In the genomic region with DNA sequence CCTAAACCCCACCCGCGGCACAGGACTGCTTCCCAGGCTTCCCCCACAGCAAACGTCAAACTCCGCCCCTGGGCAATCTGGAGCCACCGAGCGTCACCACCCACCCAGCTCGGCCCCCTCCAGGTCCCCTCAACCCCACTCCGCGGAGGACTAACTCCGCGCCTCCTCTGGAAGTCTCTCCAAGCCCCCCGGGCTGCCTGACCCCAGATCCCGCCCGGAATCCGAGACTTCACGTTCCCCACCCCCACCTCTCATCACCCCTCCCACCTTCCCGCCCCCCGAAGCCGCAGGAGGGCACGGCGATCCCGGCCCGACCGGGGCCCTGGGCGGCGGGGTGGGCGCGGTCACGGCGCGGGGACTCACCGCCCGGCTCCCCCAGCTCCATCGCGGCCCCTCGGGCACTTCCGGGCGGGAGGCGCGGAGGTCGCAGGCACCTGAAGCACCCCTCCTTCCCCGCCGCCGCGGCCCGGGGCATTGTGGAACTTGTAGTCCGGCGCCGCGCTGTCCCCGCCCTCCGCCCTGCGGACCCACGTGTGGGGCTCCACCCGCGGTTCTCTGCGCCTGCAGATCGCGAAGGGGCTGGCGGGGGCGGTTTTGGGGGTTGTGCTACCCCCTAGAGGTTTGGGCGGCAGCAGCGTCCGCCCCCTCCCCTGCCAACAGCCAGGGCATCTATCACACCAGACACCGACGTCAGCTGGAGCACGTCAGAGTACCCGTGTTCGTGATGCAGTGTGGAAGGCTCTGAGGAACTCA, we compare ENCODE assay signal across 8 cellular contexts. TPM values are rescaled to one million over a fixed set of nuclear protein-coding genes. Genes with fewer than 3 reads are reported as not detected.
DNase-seq lines count a peak whose midpoint lies in the region; ATAC-seq and TF ChIP-seq lines count a peak whose summit lies in the region.

A gene with protein sequence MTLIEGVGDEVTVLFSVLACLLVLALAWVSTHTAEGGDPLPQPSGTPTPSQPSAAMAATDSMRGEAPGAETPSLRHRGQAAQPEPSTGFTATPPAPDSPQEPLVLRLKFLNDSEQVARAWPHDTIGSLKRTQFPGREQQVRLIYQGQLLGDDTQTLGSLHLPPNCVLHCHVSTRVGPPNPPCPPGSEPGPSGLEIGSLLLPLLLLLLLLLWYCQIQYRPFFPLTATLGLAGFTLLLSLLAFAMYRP (minus strand): TSS at position 423 of the 753 bp plus-strand sequence. CDS start 930 bp downstream, outside the sequence.

- H3K4me3 Mint-ChIP-seq in CD4-positive, CD25-positive, alpha-beta regulatory T cell = peak within 1 kb of the TSS; percentile 87 to 92 (median 90)
- peak within 1 kb of the TSS; percentile 94 to 95 for H3K4me3 Mint-ChIP-seq in activated T-cell treated with anti-CD3 and anti-CD28 coated beads, Interleukin-2, amount 50 U/mL, for 72 hours

- peaks cover 17% of the 10 kb centered on the region for H3K27me3 Mint-ChIP-seq in CD4-positive, CD25-positive, alpha-beta regulatory T cell
- peaks cover 15% of the 10 kb centered on the region for H3K27me3 Mint-ChIP-seq in activated T-cell treated with anti-CD3 and anti-CD28 coated beads, Interleukin-2, amount 50 U/mL, for 72 hours (ENCODE audit: low read depth)

- peaks cover 0 to 3% (median 0%) of the 10 kb centered on the region in 7 donors for H3K9me3 Mint-ChIP-seq in CD4-positive, CD25-positive, alpha-beta regulatory T cell
- no peaks in the 10 kb centered on the region for H3K9me3 Mint-ChIP-seq in activated T-cell treated with anti-CD3 and anti-CD28 coated beads, Interleukin-2, amount 50 U/mL, for 72 hours

- H3K27me3 ChIP-seq in CD4-positive, CD25-positive, alpha-beta regulatory T cell (ENCODE audit: control insufficient read depth, insufficient read depth, low read length) = peaks cover 10% of the 10 kb centered on the region
- no peaks in the 10 kb centered on the region for H3K27me3 ChIP-seq in neuron (ENCODE audit: insufficient read depth, low read length)

- H3K36me3 Mint-ChIP-seq in CD4-positive, CD25-positive, alpha-beta regulatory T cell = no peaks in the 10 kb centered on the region
- H3K36me3 Mint-ChIP-seq in activated T-cell treated with anti-CD3 and anti-CD28 coated beads, Interleukin-2, amount 50 U/mL, for 72 hours (ENCODE audit: insufficient read depth in 2 of 2) = peaks cover 0 to 3% of the 10 kb centered on the region in 2 donors

- H3K4me1 Mint-ChIP-seq in CD4-positive, CD25-positive, alpha-beta regulatory T cell = peaks cover 4 to 59% (median 19%) of the 10 kb centered on the region in 4 donors
- peaks cover 43% of the 10 kb centered on the region for H3K4me1 Mint-ChIP-seq in activated T-cell treated with anti-CD3 and anti-CD28 coated beads, Interleukin-2, amount 50 U/mL, for 72 hours (ENCODE audit: low read depth)

- DNase-seq in CD4-positive, CD25-positive, alpha-beta regulatory T cell = peak; percentile 86 to 89 (median 89)
- peak; percentile 88 to 89 for DNase-seq in activated T-cell treated with anti-CD3 and anti-CD28 coated beads, Interleukin-2, amount 50 U/mL, for 72 hours
- no peak for DNase-seq in fibroblast of pulmonary artery (ENCODE audit: low read depth)

- no peak for TF ChIP-seq CTCF in fibroblast of pulmonary artery (IDR thresholded peaks at IDR 0.05; ENCODE audit: low read length, missing control alignments)
- no peak for TF ChIP-seq CTCF in subcutaneous adipose tissue (IDR thresholded peaks at IDR 0.05; ENCODE audit: low read depth)

- H3K27ac ChIP-seq in CD4-positive, CD25-positive, alpha-beta regulatory T cell (ENCODE audit: insufficient read depth, low read length, poor library complexity, severe bottlenecking) = peak within 1 kb of the TSS; percentile 91

- ATAC-seq in CD4-positive, CD25-positive, alpha-beta regulatory T cell (ENCODE audit: low read depth in 2 of 2) = peak; percentile 67
- ATAC-seq in GM19372 (IDR thresholded peaks at IDR 0.05; ENCODE audit: low read depth, unreplicated experiment) (peak; percentile 40), HG03521 (IDR thresholded peaks at IDR 0.05; ENCODE audit: unreplicated experiment) (peak; percentile 52)
- ATAC-seq in activated T-cell treated with anti-CD3 and anti-CD28 coated beads, Interleukin-2, amount 50 U/mL, for 72 hours (replicated peaks in 1 of 2) = peak; percentile 64 to 70

- peak within 1 kb of the TSS; percentile 93 for H2AFZ ChIP-seq in neuron (ENCODE audit: low read depth, low read length)

- H3K4me3 ChIP-seq in CD4-positive, CD25-positive, alpha-beta regulatory T cell (ENCODE audit: low read depth, low read length) = peak within 1 kb of the TSS; percentile 79
- H3K4me3 ChIP-seq in fibroblast of pulmonary artery (replicated peaks; ENCODE audit: low read depth, low read length) (peak within 1 kb of the TSS; percentile 74), neuron (ENCODE audit: low read length) (peak within 1 kb of the TSS; percentile 75)

- no peaks in the 10 kb centered on the region for H3K9me3 ChIP-seq in CD4-positive, CD25-positive, alpha-beta regulatory T cell (ENCODE audit: control insufficient read depth in 2 of 2, low read length in 2 of 2)
- no peaks in the 10 kb centered on the region for H3K9me3 ChIP-seq in neuron (ENCODE audit: low read length)

- H3K27ac Mint-ChIP-seq in CD4-positive, CD25-positive, alpha-beta regulatory T cell = peak within 1 kb of the TSS; percentile 93 to 95 (median 94)
- H3K27ac Mint-ChIP-seq in activated T-cell treated with anti-CD3 and anti-CD28 coated beads, Interleukin-2, amount 50 U/mL, for 72 hours = peak within 1 kb of the TSS; percentile 84

- no peaks in the 10 kb centered on the region for H3K36me3 ChIP-seq in CD4-positive, CD25-positive, alpha-beta regulatory T cell (ENCODE audit: control insufficient read depth, insufficient read depth, low read length)
- peaks cover 6% of the 10 kb centered on the region for H3K36me3 ChIP-seq in neuron (ENCODE audit: insufficient read depth, low read length)

- peaks cover 64% of the 10 kb centered on the region for H3K4me1 ChIP-seq in CD4-positive, CD25-positive, alpha-beta regulatory T cell (ENCODE audit: control insufficient read depth, insufficient read depth, low read length, poor library complexity, severe bottlenecking)
- peaks cover 56% of the 10 kb centered on the region for H3K4me1 ChIP-seq in neuron (ENCODE audit: insufficient read depth, low read length)

TF ChIP-seq in PFSK-1, 5 proteins besides CTCF, POLR2A, EP300 and RAD21:
- TF ChIP-seq FOXP2 (optimal IDR thresholded peaks at IDR 0.05; ENCODE audit: borderline replicate concordance, extremely low read depth, extremely low read length, insufficient read depth) = no peak
- peak; percentile 28; the same call in 1 of the 2 replicates for TF ChIP-seq POLR2AphosphoS5 (IDR thresholded peaks at IDR 0.05; ENCODE audit: low read depth, low read length)

RNA-seq across cellular contexts. Expression of the gene that starts here (rescaled TPM):
- 53.9 TPM for total RNA-seq in CD4-positive, CD25-positive, alpha-beta regulatory T cell
- polyA plus RNA-seq in CD4-positive, CD25-positive, alpha-beta regulatory T cell = 10 to 100 TPM; 41.1 to 54.6 (median 48.3) TPM
- polyA plus RNA-seq in PFSK-1 (2012; ENCODE audit: insufficient read length, low read depth) = 132 TPM
- total RNA-seq in activated T-cell treated with anti-CD3 and anti-CD28 coated beads, Interleukin-2, amount 50 U/mL, for 72 hours = 10 to 100 TPM; 67.3 to 68.5 TPM
- 10 to 100 TPM; 18.3 to 37.3 (median 31.5) TPM for total RNA-seq in subcutaneous adipose tissue
